12 cellular contexts compared by ENCODE assay signal in genomic region chr9:95989304-95989703, GRCh38.
"Had no signal": no experiment of that assay in that cellular context is flagged by ENCODE, and none has a peak within 500 bp of the region (broad histone marks: within the 10 kb centered on the region; RNA-seq: fewer than 3 reads in every experiment).

No MANE protein-coding gene starts in this region.

- H3K4me1 ChIP-seq: ascending aorta, colonic mucosa, foreskin keratinocyte, left lung had no signal

- H3K27me3 ChIP-seq: ascending aorta, colonic mucosa, foreskin keratinocyte, left lung, tibial nerve had no signal

- H3K36me3 ChIP-seq: colonic mucosa had no signal

- H3K4me3 ChIP-seq: ascending aorta, colonic mucosa, left lung, tibial nerve had no signal

- DNase-seq: activated CD4-positive, alpha-beta T cell treated with anti-CD3 and anti-CD28 coated beads, Interleukin-2, amount 50 U/mL, for 48 hours; activated CD4-positive, CD25-positive, alpha-beta regulatory T cell treated with anti-CD3 and anti-CD28 coated beads, Interleukin-2, amount 50 U/mL, for 72 hours; activated gamma-delta T cell; activated naive CD8-positive, alpha-beta T cell treated with anti-CD3 and anti-CD28 coated beads, Interleukin-2, amount 10 ng/mL, durations not matched to agents 7 days and 5 days; activated T-cell treated with anti-CD3 and anti-CD28 coated beads, Interleukin-2, amount 50 U/mL, for 4 hours; colonic mucosa; effector CD4-positive, alpha-beta T cell; head of caudate nucleus; left lung had no signal

- H3K9me3 ChIP-seq: ascending aorta, colonic mucosa, left lung, tibial nerve had no signal

- H3K27ac ChIP-seq: ascending aorta, colonic mucosa, foreskin keratinocyte, left lung, tibial nerve had no signal
